ENCODE assay signal across 22 cellular contexts in the genomic region with DNA sequence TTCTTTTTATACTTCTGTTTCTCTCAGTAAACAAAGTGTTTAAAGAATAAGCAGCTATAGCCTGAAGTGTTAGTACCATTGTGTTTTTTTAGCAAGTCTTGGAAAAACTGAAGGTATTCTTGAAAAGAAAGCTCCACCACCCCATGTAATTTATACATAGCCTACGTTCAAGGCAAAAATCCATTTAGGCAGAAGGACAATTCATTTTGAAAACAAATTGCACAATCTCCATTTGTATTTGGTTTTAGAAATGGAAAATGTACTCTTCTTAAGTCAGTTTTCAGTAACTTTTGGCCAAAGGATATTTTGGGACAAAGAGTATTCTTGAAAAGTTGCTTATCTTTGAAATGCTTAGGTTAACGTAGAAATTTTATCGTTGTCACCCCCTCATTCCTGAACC. TPM values are rescaled to one million over a fixed set of nuclear protein-coding genes. Genes with fewer than 3 reads are reported as not detected.
"Had no signal": no experiment of that assay in that cellular context is flagged by ENCODE, and none has a peak within 500 bp of the region (broad histone marks: within the 10 kb centered on the region; RNA-seq: fewer than 3 reads in every experiment).

No MANE protein-coding gene starts in this region.

- H3K4me3 ChIP-seq: SK-N-MC had no signal

- H3K36me3 Mint-ChIP-seq: activated naive CD8-positive, alpha-beta T cell; T-cell had no signal

- ATAC-seq: activated T-helper 17 cell treated with anti-CD3 and anti-CD28 coated beads, Interleukin-2, amount 50 U/mL, for 72 hours; T-cell had no signal

- H3K27ac ChIP-seq: brain microvascular endothelial cell, SK-N-MC had no signal

- H3K27me3 ChIP-seq: brain microvascular endothelial cell had no signal

- H3K4me1 Mint-ChIP-seq: activated CD4-positive, alpha-beta memory T cell treated with anti-CD3 and anti-CD28 coated beads, Interleukin-2, amount 10 ng/mL, durations not matched to agents 7 days and 5 days; activated T-helper 17 cell treated with anti-CD3 and anti-CD28 coated beads, Interleukin-2, amount 50 U/mL, for 72 hours; T-cell had no signal

- H3K27ac Mint-ChIP-seq: activated CD4-positive, alpha-beta memory T cell treated with anti-CD3 and anti-CD28 coated beads, Interleukin-2, amount 10 ng/mL, durations not matched to agents 7 days and 5 days; activated naive CD4-positive, alpha-beta T cell treated with anti-CD3 and anti-CD28 coated beads for 36 hours; activated naive CD8-positive, alpha-beta T cell; activated T-helper 17 cell treated with anti-CD3 and anti-CD28 coated beads, Interleukin-2, amount 50 U/mL, for 72 hours; T-cell had no signal

- H3K4me3 Mint-ChIP-seq: activated CD4-positive, alpha-beta memory T cell treated with anti-CD3 and anti-CD28 coated beads, Interleukin-2, amount 10 ng/mL, durations not matched to agents 7 days and 5 days; activated naive CD4-positive, alpha-beta T cell treated with anti-CD3 and anti-CD28 coated beads for 36 hours; activated naive CD8-positive, alpha-beta T cell; activated T-helper 17 cell treated with anti-CD3 and anti-CD28 coated beads, Interleukin-2, amount 50 U/mL, for 72 hours; T-cell had no signal

- DNase-seq: activated CD4-positive, alpha-beta memory T cell treated with anti-CD3 and anti-CD28 coated beads, Interleukin-2, amount 10 ng/mL, durations not matched to agents 7 days and 5 days; activated CD4-positive, alpha-beta T cell treated with anti-CD3 and anti-CD28 coated beads, Interleukin-2, amount 50 U/mL, for 1 hour; activated CD4-positive, CD25-positive, alpha-beta regulatory T cell; activated gamma-delta T cell; activated naive CD4-positive, alpha-beta T cell treated with anti-CD3 and anti-CD28 coated beads for 36 hours; activated T-cell treated with anti-CD3 and anti-CD28 coated beads for 4 hours; activated T-cell treated with anti-CD3 and anti-CD28 coated beads, Interleukin-2, amount 50 U/mL, for 48 hours; brain microvascular endothelial cell; KG1; NCI-H1048; NCI-H1930; NCI-H2171; NCI-H2227 treated with DMSO at 0.1 percent for 48 hours; NCI-H526 treated with DMSO at 0.1 percent for 48 hours; NCI-H82; T-cell; T-helper 2 cell; T1000 had no signal

- H3K9me3 Mint-ChIP-seq: activated naive CD4-positive, alpha-beta T cell treated with anti-CD3 and anti-CD28 coated beads for 36 hours; T-cell had no signal

- H3K27me3 Mint-ChIP-seq: activated CD4-positive, alpha-beta memory T cell treated with anti-CD3 and anti-CD28 coated beads, Interleukin-2, amount 10 ng/mL, durations not matched to agents 7 days and 5 days; activated T-helper 17 cell treated with anti-CD3 and anti-CD28 coated beads, Interleukin-2, amount 50 U/mL, for 72 hours had no signal

- H3K36me3 ChIP-seq: brain microvascular endothelial cell had no signal

RNA-seq across cellular contexts. Expression of a gene that starts 34.5 kb away (rescaled TPM):
- total RNA-seq: activated CD8-positive, alpha-beta memory T cell treated with anti-CD3 and anti-CD28 coated beads for 36 hours; activated T-helper 17 cell treated with anti-CD3 and anti-CD28 coated beads, Interleukin-2, amount 50 U/mL, for 72 hours had no signal
